ENCODE assay signal across 23 cellular contexts in the genomic region with DNA sequence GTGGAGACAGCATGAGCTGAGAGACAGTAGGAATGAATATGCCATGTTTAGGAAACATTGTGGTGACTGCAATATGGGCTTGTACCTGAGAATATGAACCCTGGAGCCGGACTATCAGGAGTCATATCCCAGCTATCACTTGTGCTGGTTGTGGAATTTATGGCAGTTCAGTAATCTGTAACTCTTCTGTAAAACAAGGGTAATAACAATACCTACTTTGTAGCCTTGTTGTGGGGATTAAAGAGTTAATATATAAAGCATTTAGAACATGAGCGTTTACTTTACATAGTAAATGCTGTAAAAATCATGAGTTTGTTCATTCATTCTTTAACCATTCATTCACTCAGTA. TPM values are rescaled to one million over a fixed set of nuclear protein-coding genes. Genes with fewer than 3 reads are reported as not detected.
DNase-seq lines count a peak whose midpoint lies in the region; FAIRE-seq and TF ChIP-seq lines count a peak whose summit lies in the region.
"Had no signal": no experiment of that assay in that cellular context is flagged by ENCODE, and none has a peak within 500 bp of the region (broad histone marks: within the 10 kb centered on the region; RNA-seq: fewer than 3 reads in every experiment).

No MANE protein-coding gene starts in this region.

- peaks cover 2% of the 10 kb centered on the region; the same call in 1 of the 2 replicates for H3K36me3 Mint-ChIP-seq in HFFc6 (ENCODE audit: low read depth)

- intact Hi-C loops in transverse colon (cut with DNase I; ENCODE audit: low total_unique reads), result no loop called here

- H3K9me3 ChIP-seq in SJSA1 (replicated peaks) (no peaks in the 10 kb centered on the region), keratinocyte (ENCODE audit: control insufficient read depth, low read depth, low read length) (no peaks in the 10 kb centered on the region), transverse colon (no peaks in the 10 kb centered on the region)
- H3K9me3 ChIP-seq: uterus had no signal

- no peak for TF ChIP-seq EP300 in transverse colon (IDR thresholded peaks at IDR 0.05; ENCODE audit: low read depth)

- no peak overlapping the region for H3K9ac ChIP-seq in keratinocyte (ENCODE audit: control insufficient read depth, extremely low read depth, insufficient read depth, low read length)

- in situ Hi-C loops in transverse colon (cut with MboI; ENCODE audit: low pct_ligation_motif_present in 1 of 4, low pct_unique_long_range_greater_than_20kb in 1 of 4, low sequenced_read_pairs in 3 of 4), result no loop called here

- H3K27ac ChIP-seq in SJSA1 (peak overlapping the region; percentile 80), keratinocyte (ENCODE audit: control insufficient read depth, insufficient read depth, low read length) (no peak overlapping the region), transverse colon (peak overlapping the region in 3 of 4 donors; percentile 13 to 42 (median 36))
- H3K27ac ChIP-seq: dorsolateral prefrontal cortex, epithelial cell of prostate, uterus had no signal

- H3K4me3 ChIP-seq in SJSA1 (no peak overlapping the region), keratinocyte (ENCODE audit: control insufficient read depth in 2 of 3, extremely low read depth in 1 of 3, insufficient read depth in 2 of 3, low read depth in 1 of 3, low read length in 3 of 3) (no peak overlapping the region), transverse colon (no peak overlapping the region)
- H3K4me3 ChIP-seq: dorsolateral prefrontal cortex, uterus had no signal

- TF ChIP-seq CTCF in HFFc6 (IDR thresholded peaks at IDR 0.05) (no peak), keratinocyte (optimal IDR thresholded peaks at IDR 0.05 in 1 of 3, IDR thresholded peaks at IDR 0.05 in 1 of 3, conservative IDR thresholded peaks at IDR 0.05 in 1 of 3; ENCODE audit: extremely low read depth in 1 of 3, insufficient read depth in 2 of 3, low read length in 3 of 3) (no peak), transverse colon (IDR thresholded peaks at IDR 0.05) (no peak)

- H3K9me3 Mint-ChIP-seq in HFFc6, result no peaks in the 10 kb centered on the region
- H3K9me3 Mint-ChIP-seq: activated B cell treated with CpG ODN at 0.5 μM for 24 hours; activated naive CD8-positive, alpha-beta T cell treated with anti-CD3 and anti-CD28 coated beads for 36 hours; CD14-positive monocyte; natural killer cell had no signal

- no peak overlapping the region for H3K4me3 Mint-ChIP-seq in HFFc6
- H3K4me3 Mint-ChIP-seq: activated B cell treated with CpG ODN at 0.5 μM for 24 hours; activated naive CD8-positive, alpha-beta T cell treated with anti-CD3 and anti-CD28 coated beads for 36 hours; CD14-positive monocyte; natural killer cell had no signal

- H3K4me1 ChIP-seq in SJSA1 (replicated peaks) (peaks cover 55% of the 10 kb centered on the region), keratinocyte (ENCODE audit: control insufficient read depth, extremely low read depth, insufficient read depth, low read length) (peaks cover 23% of the 10 kb centered on the region), transverse colon (peaks cover 0 to 27% (median 13%) of the 10 kb centered on the region in 4 donors)
- H3K4me1 ChIP-seq: uterus had no signal

- WGBS in transverse colon (ENCODE audit: low coverage in 1 of 2), 2 donors, result 30 to 34% methylated on average over 2 of the region's 2 CpGs

- H3K27ac Mint-ChIP-seq in HFFc6, result 0 out of 2 replicates have a peak overlapping the region, but pooled peaks have one; percentile 5
- H3K27ac Mint-ChIP-seq: activated B cell treated with CpG ODN at 0.5 μM for 24 hours; activated naive CD8-positive, alpha-beta T cell treated with anti-CD3 and anti-CD28 coated beads for 36 hours; natural killer cell had no signal

- FAIRE-seq in keratinocyte (lab: Jason Lieb, UNC), result no peak
- FAIRE-seq: small intestine had no signal

- H3K36me3 ChIP-seq in SJSA1 (peaks cover under 1% of the 10 kb centered on the region; the same call in 1 of the 2 replicates), keratinocyte (ENCODE audit: control insufficient read depth in 2 of 2, extremely low read depth in 1 of 2, insufficient read depth in 2 of 2, low read length in 2 of 2) (no peaks in the 10 kb centered on the region), transverse colon (no peaks in the 10 kb centered on the region)
- H3K36me3 ChIP-seq: uterus had no signal

- H3K79me2 ChIP-seq in keratinocyte (ENCODE audit: control insufficient read depth, insufficient read depth, low read length), result no peaks in the 10 kb centered on the region

- peaks cover 4% of the 10 kb centered on the region; the same call in 1 of the 2 replicates for H3K27me3 Mint-ChIP-seq in HFFc6 (ENCODE audit: insufficient read depth)
- H3K27me3 Mint-ChIP-seq: activated B cell treated with CpG ODN at 0.5 μM for 24 hours; activated naive CD8-positive, alpha-beta T cell treated with anti-CD3 and anti-CD28 coated beads for 36 hours had no signal

- H3K27me3 ChIP-seq in SJSA1 (replicated peaks) (no peaks in the 10 kb centered on the region), keratinocyte (ENCODE audit: control insufficient read depth, extremely low read depth, insufficient read depth, low read length) (no peaks in the 10 kb centered on the region), transverse colon (no peaks in the 10 kb centered on the region)
- H3K27me3 ChIP-seq: dorsolateral prefrontal cortex, uterus had no signal

- H3K9me1 ChIP-seq in keratinocyte (ENCODE audit: control insufficient read depth, extremely low read depth, insufficient read depth, low read length), result no peaks in the 10 kb centered on the region

- dilution Hi-C loops in keratinocyte (cut with MboI; ENCODE audit: extremely low pct_ligation_motif_present, low sequenced_read_pairs), result no loop called here

- H3K4me2 ChIP-seq in keratinocyte (ENCODE audit: control insufficient read depth, extremely low read depth, insufficient read depth, low read depth, low read length), result peak overlapping the region; percentile 7

- no peaks in the 10 kb centered on the region for H4K20me1 ChIP-seq in keratinocyte (ENCODE audit: control insufficient read depth, extremely low read depth, insufficient read depth, low read length)

- peaks cover 14% of the 10 kb centered on the region for H3K4me1 Mint-ChIP-seq in HFFc6 (ENCODE audit: low read depth)
- H3K4me1 Mint-ChIP-seq: CD14-positive monocyte had no signal

- TF ChIP-seq POLR2A in transverse colon (IDR thresholded peaks at IDR 0.05), result no peak

- DNase-seq in HFFc6, result no peak
- no peak for DNase-seq in SJSA1 (ENCODE audit: low read depth in 1 of 2, low spot score in 2 of 2)
- DNase-seq in keratinocyte (ENCODE audit: low read depth, low spot score), result no peak
- no peak for DNase-seq in transverse colon
- no peak for DNase-seq in NCI-H187 treated with DMSO at 0.1 percent for 48 hours (lab: John Stamatoyannopoulos, UW)
- no peak for DNase-seq in activated naive CD4-positive, alpha-beta T cell treated with anti-CD3 and anti-CD28 coated beads, Interleukin-2, amount 50 U/mL, for 16 hours
- DNase-seq in NCI-H82 (lab: John Stamatoyannopoulos, UW), result no peak
- DNase-seq: activated B cell treated with CpG ODN at 0.5 μM for 24 hours; activated CD4-positive, alpha-beta T cell treated with anti-CD3 and anti-CD28 coated beads, Interleukin-2, amount 50 U/mL, for 4 hours; activated CD8-positive, alpha-beta memory T cell treated with anti-CD3 and anti-CD28 coated beads, Interleukin-2, amount 50 U/mL, for 4 hours; activated naive CD8-positive, alpha-beta T cell treated with anti-CD3 and anti-CD28 coated beads for 36 hours; cerebellar nuclear complex; Kasumi-1; midbrain; natural killer cell; NCI-H1694 treated with DMSO at 0.1 percent for 48 hours; NCI-H526; RPMI8226 had no signal

- H2AFZ ChIP-seq in keratinocyte (ENCODE audit: control insufficient read depth, low read length), result no peak overlapping the region

RNA-seq across cellular contexts. Expression of gene EXOC6, which starts 44.4 kb away (rescaled TPM):
- 1 to 10 TPM; 5.7 to 8.6 (median 6.3) TPM for total RNA-seq in HFFc6 (2021; fragmentation: NEBNext Ultra II Directional; extraction: Animal tissue kit (Norgen Biotek cat#: 25700))
- 10.5 and 18.6 TPM in 2 replicates for total RNA-seq in SJSA1 (2014; rRNA removed; shearing (Covaris generic))
- polyA plus RNA-seq in keratinocyte, result 1.2 to 2.6 TPM (median 1.4 TPM) in 3 replicates
- 2.9 TPM for polyA plus RNA-seq in keratinocyte (2011; ENCODE audit: low read depth)
- polyA plus RNA-seq in keratinocyte (2011; cell fraction: cytosol; rRNA removed), result 0.62 and 1.6 TPM in 2 replicates
- 1.5 and 2.2 TPM in 2 replicates for polyA plus RNA-seq in keratinocyte (2011; cell fraction: nucleus; rRNA removed)
- 1.3 and 1.5 TPM in 2 replicates for polyA plus RNA-seq in keratinocyte (2012; ENCODE audit: low replicate concordance)
- 0.59 to 1.3 TPM in 2 of 3 replicates, not detected in the other for polyA minus RNA-seq in keratinocyte
- not detected for polyA minus RNA-seq in keratinocyte (2011; cell fraction: cytosol; rRNA and poly(A)+ RNA removed)
- polyA minus RNA-seq in keratinocyte (2011; cell fraction: nucleus; rRNA and poly(A)+ RNA removed), result 2.1 and 6.9 TPM in 2 replicates
- total RNA-seq in transverse colon, result 10 to 100 TPM in 3 of 4 donors, 1 to 10 TPM in 1; 1.9 to 13.1 (median 11.6) TPM
